ENCODE assay signal across 20 cellular contexts in genomic region chr6:113092795-113093194, GRCh38.
"Had no signal": no experiment of that assay in that cellular context is flagged by ENCODE, and none has a peak within 500 bp of the region (broad histone marks: within the 10 kb centered on the region; RNA-seq: fewer than 3 reads in every experiment).

No MANE protein-coding gene starts in this region.

- H3K4me3 Mint-ChIP-seq: immature natural killer cell; memory B cell; naive thymus-derived CD4-positive, alpha-beta T cell; neural crest cell; type B pancreatic cell had no signal

- H3K27ac Mint-ChIP-seq: immature natural killer cell; memory B cell; naive thymus-derived CD4-positive, alpha-beta T cell; type B pancreatic cell had no signal

- H3K27ac ChIP-seq: colonic mucosa, esophagus squamous epithelium, foreskin keratinocyte, left lung, lower lobe of right lung, psoas muscle had no signal

- H3K27me3 Mint-ChIP-seq: memory B cell; naive thymus-derived CD4-positive, alpha-beta T cell; type B pancreatic cell had no signal

- H3K9me3 ChIP-seq: colonic mucosa, esophagus squamous epithelium, left lung, lower lobe of right lung, psoas muscle had no signal

- H3K4me3 ChIP-seq: colonic mucosa, esophagus squamous epithelium, left lung, lower lobe of right lung, psoas muscle had no signal

- H3K9me3 Mint-ChIP-seq: memory B cell had no signal

- H3K4me1 Mint-ChIP-seq: immature natural killer cell; memory B cell; naive thymus-derived CD4-positive, alpha-beta T cell had no signal

- H3K27me3 ChIP-seq: colonic mucosa, esophagus squamous epithelium, foreskin keratinocyte, left lung had no signal

- H3K4me1 ChIP-seq: colonic mucosa, esophagus squamous epithelium, foreskin keratinocyte, left lung, lower lobe of right lung, psoas muscle had no signal

- FAIRE-seq: keratinocyte, urothelium cell line had no signal

- H3K36me3 ChIP-seq: colonic mucosa, esophagus squamous epithelium, left lung, lower lobe of right lung had no signal

- H3K36me3 Mint-ChIP-seq: memory B cell; naive thymus-derived CD4-positive, alpha-beta T cell; type B pancreatic cell had no signal

- DNase-seq: cerebellar nuclear complex; colonic mucosa; dermis blood vessel endothelial cell; esophagus squamous epithelium; foreskin keratinocyte; immature natural killer cell; left lung; lower lobe of right lung; naive thymus-derived CD4-positive, alpha-beta T cell; occipital lobe; psoas muscle; stimulated activated CD4-positive, alpha-beta T cell treated with anti-CD3 and anti-CD28 coated beads, Interleukin-2, amount 100 ng/mL, for 24 hours; stimulated activated CD4-positive, alpha-beta T cell treated with anti-CD3 and anti-CD28 coated beads, Interleukin-4, amount 100 ng/mL, for 4 hours; stimulated activated naive CD4-positive, alpha-beta T cell had no signal

- ATAC-seq: foreskin keratinocyte; left lung; lower lobe of right lung; naive thymus-derived CD4-positive, alpha-beta T cell; psoas muscle; sciatic nerve had no signal
